8 cellular contexts compared by ENCODE assay signal in genomic region chr10:74151879-74152722, GRCh38. TPM values are rescaled to one million over a fixed set of nuclear protein-coding genes. Genes with fewer than 3 reads are reported as not detected.
DNase-seq lines count a peak whose midpoint lies in the region; ATAC-seq and TF ChIP-seq lines count a peak whose summit lies in the region.

No MANE protein-coding gene starts in this region.

- H3K36me3 ChIP-seq in OCI-LY7 (ENCODE audit: insufficient read depth, low read length) (peaks cover 11% of the 10 kb centered on the region), gastrocnemius medialis (no peaks in the 10 kb centered on the region)

- in situ Hi-C loops in gastrocnemius medialis (cut with MboI; ENCODE audit: low sequenced_read_pairs in 4 of 4), result no loop called here

- DNase-seq in OCI-LY7 (ENCODE audit: low spot score) (no peak), fibroblast of villous mesenchyme (ENCODE audit: low read depth) (peak; percentile 21), gastrocnemius medialis (no peak)
- no peak for DNase-seq in activated effector memory CD4-positive, alpha-beta T cell treated with anti-CD3 and anti-CD28 coated beads, Interleukin-2, amount 50 U/mL, for 16 hours
- no peak for DNase-seq in stimulated activated CD8-positive, alpha-beta memory T cell treated with anti-CD3 and anti-CD28 coated beads, Interleukin-4, amount 100 ng/mL, for 48 hours

- no peak for TF ChIP-seq POLR2A in gastrocnemius medialis (IDR thresholded peaks at IDR 0.05)

- H4K20me1 ChIP-seq in OCI-LY7 (ENCODE audit: insufficient read depth, low read length), result no peaks in the 10 kb centered on the region

- intact Hi-C loops in OCI-LY7 (cut with micrococcal nuclease; ENCODE audit: unreplicated experiment), result loop anchor here (1.0 to 5.0 kb wide), 4 partner anchors 14 to 140 kb away; no protein-coding TSS in a partner anchor
- intact Hi-C loops in gastrocnemius medialis (cut with DNase I; ENCODE audit: low total_unique reads), result loop anchor here (1.0 to 10.0 kb wide), 6 partner anchors 24 to 1083 kb away; partner anchors contain the start of genes COMTD1, KAT6B and VCL

- H3K79me2 ChIP-seq in OCI-LY7 (ENCODE audit: insufficient read depth, low read depth, low read length), result peaks cover 58% of the 10 kb centered on the region

- TSS peak; percentile 64 for BruUV-seq in OCI-LY7 (replicated peaks; lab: Mats Ljungman, UMichigan)

- ATAC-seq in GM21717 (IDR thresholded peaks at IDR 0.05; ENCODE audit: unreplicated experiment) (peak; percentile 4), gastrocnemius medialis (peak; percentile 8 to 11), GM21367 (IDR thresholded peaks at IDR 0.05; ENCODE audit: unreplicated experiment) (no peak), GM18868 (IDR thresholded peaks at IDR 0.05; ENCODE audit: unreplicated experiment) (no peak)

- H3K4me3 ChIP-seq in OCI-LY7 (ENCODE audit: low read depth, low read length, poor library complexity, severe bottlenecking) (peak overlapping the region; percentile 96), fibroblast of villous mesenchyme (ENCODE audit: low read depth, low read length) (peak overlapping the region; percentile 95), gastrocnemius medialis (peak overlapping the region; percentile 65 to 95 (median 84))

- POLR2A ChIA-PET in OCI-LY7 (lab: Charles Lee), result interaction anchor here (0.8 to 2.2 kb wide), 4 partner anchors 10 to 25 kb away, joined by 3 to 13 read pairs (median 8); no protein-coding TSS in a partner anchor

- peak overlapping the region; percentile 70 for H2AFZ ChIP-seq in OCI-LY7 (ENCODE audit: low read length)

- CTCF ChIA-PET in OCI-LY7 (lab: Charles Lee; ENCODE audit: unreplicated experiment), result no interaction called here

- peak overlapping the region; percentile 75 for H3K27ac ChIP-seq in OCI-LY7 (ENCODE audit: low read depth, low read length, poor library complexity, severe bottlenecking)
- peak overlapping the region; percentile 89 to 97 (median 96) for H3K27ac ChIP-seq in gastrocnemius medialis

- H3K27me3 ChIP-seq in gastrocnemius medialis, result no peaks in the 10 kb centered on the region

- no peak for TF ChIP-seq CTCF in OCI-LY7 (conservative IDR thresholded peaks at IDR 0.05; ENCODE audit: low read length)
- TF ChIP-seq CTCF in fibroblast of villous mesenchyme (IDR thresholded peaks at IDR 0.05; ENCODE audit: insufficient read depth, low read depth, low read length), result no peak
- no peak for TF ChIP-seq CTCF in gastrocnemius medialis (IDR thresholded peaks at IDR 0.05 in 4 of 5, conservative IDR thresholded peaks at IDR 0.05 in 1 of 5)

- H3K4me2 ChIP-seq in OCI-LY7 (ENCODE audit: low read length), result peak overlapping the region; percentile 97

- H3K9me2 ChIP-seq in OCI-LY7 (ENCODE audit: insufficient read depth, low read length), result no peaks in the 10 kb centered on the region

- no peaks in the 10 kb centered on the region for H3K9me3 ChIP-seq in OCI-LY7 (ENCODE audit: low read length)
- no peaks in the 10 kb centered on the region for H3K9me3 ChIP-seq in gastrocnemius medialis

- H3K4me1 ChIP-seq in OCI-LY7 (ENCODE audit: insufficient read depth, low read length, poor library complexity, severe bottlenecking), result peaks cover 35% of the 10 kb centered on the region
- peaks cover 42 to 61% of the 10 kb centered on the region in 2 donors for H3K4me1 ChIP-seq in gastrocnemius medialis

RNA-seq across cellular contexts. Expression of gene ADK, which starts 1.1 kb away (rescaled TPM):
- total RNA-seq in OCI-LY7 (2014; rRNA removed; shearing (Covaris generic)), result 20.2 and 26.4 TPM in 2 replicates
- 31.1 and 39.0 TPM in 2 replicates for total RNA-seq in OCI-LY7 (2022)
- total RNA-seq in fibroblast of villous mesenchyme, result 41.6 and 57.9 TPM in 2 replicates
- 10 to 100 TPM; 15.9 to 28.8 (median 23.3) TPM for total RNA-seq in gastrocnemius medialis

RNA-seq across cellular contexts. Expression of gene AP3M1, which starts 1.5 kb away (rescaled TPM):
- 29.1 and 35.5 TPM in 2 replicates for total RNA-seq in OCI-LY7 (2014; rRNA removed; shearing (Covaris generic))
- 53.6 and 54.2 TPM in 2 replicates for total RNA-seq in OCI-LY7 (2022)
- 29.0 and 51.4 TPM in 2 replicates for total RNA-seq in fibroblast of villous mesenchyme
- 10 to 100 TPM; 15.3 to 22.9 (median 21.7) TPM for total RNA-seq in gastrocnemius medialis

Comparison
In these comparisons a context has a peak if more than half of its experiments do, and no peak if none do; other contexts are left out.
1. ATAC-seq: peak in GM21717 (single experiment) and gastrocnemius medialis (2 of 2); none in GM21367 (single experiment) and GM18868 (single experiment).
2. Peak in every context shown above with its lines, with median percentiles within 50 percentile points of each other: H3K4me3 ChIP-seq.